8 cellular contexts compared by ENCODE assay signal in the genomic region with DNA sequence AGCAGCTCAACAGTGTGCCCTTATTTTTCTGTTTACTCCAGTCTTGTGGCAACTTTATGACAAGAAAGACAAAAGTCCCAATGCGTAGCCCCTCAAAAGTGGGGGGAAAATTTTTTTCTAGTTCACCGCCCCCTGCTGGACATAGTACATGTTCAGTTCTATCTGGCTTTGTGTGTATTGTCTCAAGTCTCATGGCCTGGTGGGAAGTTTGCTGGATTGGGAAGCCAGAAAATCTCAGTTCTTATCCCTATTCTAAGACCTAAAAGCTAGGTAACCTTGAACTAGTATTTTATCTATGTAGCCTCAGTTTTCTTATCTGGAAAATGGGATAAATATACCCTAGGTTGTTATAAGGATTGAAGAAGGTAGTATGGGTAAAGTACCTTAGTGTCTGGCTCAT. TPM values are rescaled to one million over a fixed set of nuclear protein-coding genes. Genes with fewer than 3 reads are reported as not detected.
A peak's percentile ranks its signal among the peaks of the same experiment; 100 is the strongest.
DNase-seq lines count a peak whose midpoint lies in the region; FAIRE-seq and TF ChIP-seq lines count a peak whose summit lies in the region.

No MANE protein-coding gene starts in this region.

- TF ChIP-seq CTCF in AG09319 (IDR thresholded peaks at IDR 0.05; ENCODE audit: low read depth, low read length) (peak; percentile 36), GM20000 (IDR thresholded peaks at IDR 0.05; ENCODE audit: extremely low read depth, missing control alignments) (peak; percentile 48), kidney (IDR thresholded peaks at IDR 0.05; ENCODE audit: borderline replicate concordance, extremely low read depth, insufficient read depth) (peak; percentile 20), prostate gland (IDR thresholded peaks at IDR 0.05) (peak in 1 of 4 experiments; percentile 13)

- H3K27ac ChIP-seq in kidney (ENCODE audit: low read depth in 2 of 2, low read length in 2 of 2) (no peak overlapping the region), prostate gland (no peak overlapping the region)

- H3K36me3 ChIP-seq in kidney (ENCODE audit: control insufficient read depth in 1 of 2, insufficient read depth in 2 of 2, low read length in 2 of 2) (peaks cover 24 to 37% of the 10 kb centered on the region in 2 donors), prostate gland (peaks cover 4 to 5% of the 10 kb centered on the region in 2 donors)

- no peaks in the 10 kb centered on the region for H3K9me3 ChIP-seq in kidney (ENCODE audit: control insufficient read depth in 1 of 2, low read length in 2 of 2)
- no peaks in the 10 kb centered on the region for H3K9me3 ChIP-seq in prostate gland

- no peaks in the 10 kb centered on the region for H3K27me3 ChIP-seq in prostate gland (replicated peaks; ENCODE audit: insufficient read depth)

- intact Hi-C loops in kidney (cut with DNase I) (no loop called here), prostate gland (cut with DNase I) (no loop called here)

- H3K4me1 ChIP-seq in kidney (ENCODE audit: control insufficient read depth in 1 of 2, insufficient read depth in 1 of 2, low read depth in 1 of 2, low read length in 2 of 2) (no peaks in the 10 kb centered on the region), prostate gland (replicated peaks) (peaks cover 4% of the 10 kb centered on the region)

- DNase-seq in AG09319 (ENCODE audit: extremely low read depth, low read depth) (no peak), GM20000 (ENCODE audit: low spot score) (peak; percentile 22), activated T-cell treated with anti-CD3 and anti-CD28 coated beads for 48 hours (ENCODE audit: low read depth) (peak; percentile 11), kidney (no peak), NCI-H510A treated with DMSO at 0.1 percent for 48 hours (lab: John Stamatoyannopoulos, UW) (no peak), prostate gland (ENCODE audit: low spot score) (no peak), DMS114 treated with DMSO at 0.1 percent for 48 hours (lab: John Stamatoyannopoulos, UW; ENCODE audit: unreplicated experiment) (no peak), amygdala (lab: John Stamatoyannopoulos, UW) (no peak)

- TF ChIP-seq POLR2A in prostate gland (IDR thresholded peaks at IDR 0.05): no peak

- 100% methylated on average over 2 of the region's 2 CpGs for WGBS in prostate gland

- no peak for FAIRE-seq in kidney (lab: Jason Lieb, UNC)

- H3K4me3 ChIP-seq in kidney (ENCODE audit: low read length in 2 of 2) (no peak overlapping the region), prostate gland (no peak overlapping the region)

- H3K9ac ChIP-seq in kidney (ENCODE audit: low read length in 2 of 2): no peak overlapping the region

RNA-seq across cellular contexts. Expression of a gene that starts 55.8 kb away (rescaled TPM):
- 26.2 TPM for total RNA-seq in kidney
- polyA plus RNA-seq in kidney (ENCODE audit: insufficient read depth, low read depth, low replicate concordance): 14.4 TPM
- total RNA-seq in prostate gland: 10 to 100 TPM; 37.8 to 56.3 TPM

RNA-seq across cellular contexts. Expression of a gene that starts 56.9 kb away (rescaled TPM):
- 19.3 TPM for total RNA-seq in kidney
- polyA plus RNA-seq in kidney (ENCODE audit: insufficient read depth, low read depth, low replicate concordance): 12.1 TPM
- 10 to 100 TPM; 25.5 to 31.0 TPM for total RNA-seq in prostate gland

Comparison
In these comparisons a context has a peak if more than half of its experiments do, and no peak if none do; other contexts are left out.
1. DNase-seq: peak in GM20000 (single experiment) and activated T-cell treated with anti-CD3 and anti-CD28 coated beads for 48 hours (single experiment); none in AG09319 (single experiment), kidney (single experiment), NCI-H510A treated with DMSO at 0.1 percent for 48 hours (single experiment), prostate gland (single experiment), DMS114 treated with DMSO at 0.1 percent for 48 hours (single experiment) and amygdala (0 of 56).